Comparison of ENCODE assay signal across 10 cellular contexts in genomic region chr3:149968216-149968615, GRCh38. TPM values are rescaled to one million over a fixed set of nuclear protein-coding genes. Genes with fewer than 3 reads are reported as not detected.
DNase-seq lines count a peak whose midpoint lies in the region; ATAC-seq and TF ChIP-seq lines count a peak whose summit lies in the region.
"Had no signal": no experiment of that assay in that cellular context is flagged by ENCODE, and none has a peak within 500 bp of the region (broad histone marks: within the 10 kb centered on the region; RNA-seq: fewer than 3 reads in every experiment).

No MANE protein-coding gene starts in this region.

- in situ Hi-C loops in SK-MEL-5 (cut with HindIII; ENCODE audit: low pct_unique_long_range_greater_than_20kb, low sequenced_read_pairs) (no loop called here), KBM-7 (cut with MboI; ENCODE audit: low pct_unique_long_range_greater_than_20kb, low sequenced_read_pairs) (loop anchor here (25.0 kb wide), 1 partner anchor 244 kb away; no protein-coding TSS in a partner anchor)

- intact Hi-C loops in left cardiac atrium (cut with DNase I) (loop anchor here (5.0 to 10.0 kb wide), 4 partner anchors 199 to 527 kb away; no protein-coding TSS in a partner anchor), right cardiac atrium (cut with DNase I) (loop anchor here in 3 of 4 donors (5.0 to 10.0 kb wide), 3 partner anchors 214 to 527 kb away; no protein-coding TSS in a partner anchor)

- H3K4me1 ChIP-seq in right atrium auricular region, result peaks cover 0 to 43% of the 10 kb centered on the region in 2 donors
- H3K4me1 ChIP-seq in right cardiac atrium (ENCODE audit: control insufficient read depth, insufficient read depth, low read length), result no peaks in the 10 kb centered on the region

- H3K9me3 ChIP-seq in right atrium auricular region, result no peaks in the 10 kb centered on the region
- no peaks in the 10 kb centered on the region for H3K9me3 ChIP-seq in right cardiac atrium (ENCODE audit: control insufficient read depth, low read length)

- no peak for DNase-seq in right atrium auricular region (ENCODE audit: low spot score)
- no peak for DNase-seq in left cardiac atrium
- DNase-seq in SK-MEL-5 (ENCODE audit: low read depth, low spot score), result peak; percentile 28
- no peak for DNase-seq in right cardiac atrium
- DNase-seq in NCI-H128 (lab: John Stamatoyannopoulos, UW; ENCODE audit: unreplicated experiment), result no peak
- no peak for DNase-seq in KBM-7
- no peak for DNase-seq in GM03348 (ENCODE audit: low spot score)
- DNase-seq in activated CD4-positive, alpha-beta T cell treated with anti-CD3 and anti-CD28 coated beads, Interleukin-2, amount 50 U/mL, for 1 hour, result no peak
- DNase-seq: activated CD4-positive, alpha-beta T cell treated with anti-CD3 and anti-CD28 coated beads, Interleukin-2, amount 10 ng/mL, durations not matched to agents 24 days and 14 days; MM.1S had no signal

- ATAC-seq in left cardiac atrium, result no peak
- ATAC-seq in right cardiac atrium, result no peak

- H3K36me3 ChIP-seq in right atrium auricular region, result no peaks in the 10 kb centered on the region

- WGBS in right cardiac atrium, result 57% methylated on average over 8 of the region's 8 CpGs

- no peaks in the 10 kb centered on the region for H3K27me3 ChIP-seq in right atrium auricular region
- H3K27me3 ChIP-seq in right cardiac atrium (ENCODE audit: control insufficient read depth, insufficient read depth), result no peaks in the 10 kb centered on the region

- H3K27ac ChIP-seq in right atrium auricular region, result peak overlapping the region; percentile 91 to 93
- H3K27ac ChIP-seq in right cardiac atrium (ENCODE audit: low read length), result peak overlapping the region; percentile 17

- H3K4me3 ChIP-seq in right atrium auricular region, result peak overlapping the region in 1 of 2 donors; percentile 84
- H3K4me3 ChIP-seq in right cardiac atrium (ENCODE audit: low read length), result peak overlapping the region; percentile 75

- no peak for TF ChIP-seq CTCF in right atrium auricular region (IDR thresholded peaks at IDR 0.05)

RNA-seq across cellular contexts. Expression of gene PFN2, which starts 2.5 kb away (rescaled TPM):
- total RNA-seq in right atrium auricular region (10 to 100 TPM; 28.1 to 29.3 TPM), left cardiac atrium (10 to 100 TPM; 45.7 to 49.2 TPM), right cardiac atrium (10 to 100 TPM; 57.2 to 74.6 (median 67.4) TPM)
- 127 and 128 TPM in 2 replicates for total RNA-seq in SK-MEL-5 (2014; rRNA removed; shearing (Covaris generic))
- polyA plus RNA-seq in SK-MEL-5 (2015; cell fraction: cytosol; rRNA removed), result 177 and 195 TPM in 2 replicates
- 199 and 212 TPM in 2 replicates for polyA plus RNA-seq in SK-MEL-5 (2015; cell fraction: nucleus; rRNA removed)
- polyA plus RNA-seq in right cardiac atrium, result 48.5 TPM
